20 cellular contexts compared by ENCODE assay signal in the genomic region with DNA sequence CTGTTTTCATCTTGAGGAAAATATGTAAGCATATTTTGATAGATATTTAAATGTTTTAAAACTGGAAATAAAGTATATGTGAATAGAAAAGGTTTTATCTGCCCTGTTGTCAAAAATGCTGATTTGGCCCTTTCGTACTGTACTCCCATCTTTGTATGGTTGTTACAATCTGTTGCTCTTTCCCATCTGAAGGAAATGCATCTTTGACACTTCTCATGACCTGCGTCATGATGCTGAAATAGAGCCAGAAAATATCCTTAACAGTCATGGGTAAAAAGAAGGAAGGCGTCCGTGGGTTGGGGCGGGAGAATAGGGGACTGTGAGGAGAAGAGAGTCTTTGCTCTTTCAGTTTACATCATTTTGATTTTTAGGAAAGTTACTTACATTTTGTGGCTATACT.
"Had no signal": no experiment of that assay in that cellular context is flagged by ENCODE, and none has a peak within 500 bp of the region (broad histone marks: within the 10 kb centered on the region; RNA-seq: fewer than 3 reads in every experiment).

No MANE protein-coding gene starts in this region.

- H3K9me3 Mint-ChIP-seq: activated CD4-positive, alpha-beta memory T cell treated with anti-CD3 and anti-CD28 coated beads, Interleukin-2, amount 10 ng/mL, durations not matched to agents 7 days and 5 days; neural crest cell; T-helper 2 cell treated with Interferon-gamma antibody and Interleukin-4, amounts not matched to agents 5 μg/mL and 100 μg/mL, for 36 hours had no signal

- H3K27me3 Mint-ChIP-seq: activated CD4-positive, alpha-beta memory T cell treated with anti-CD3 and anti-CD28 coated beads, Interleukin-2, amount 10 ng/mL, durations not matched to agents 7 days and 5 days; activated CD8-positive, alpha-beta memory T cell treated with anti-CD3 and anti-CD28 coated beads, Interleukin-2, amount 10 ng/mL, durations not matched to agents 7 days and 5 days had no signal

- H3K27ac ChIP-seq: gastrocnemius medialis, tibial artery had no signal

- H3K4me3 Mint-ChIP-seq: activated CD4-positive, alpha-beta memory T cell treated with anti-CD3 and anti-CD28 coated beads, Interleukin-2, amount 10 ng/mL, durations not matched to agents 7 days and 5 days; activated CD8-positive, alpha-beta memory T cell treated with anti-CD3 and anti-CD28 coated beads, Interleukin-2, amount 10 ng/mL, durations not matched to agents 7 days and 5 days; activated naive CD8-positive, alpha-beta T cell; immature natural killer cell; neural crest cell; T-helper 2 cell treated with Interferon-gamma antibody and Interleukin-4, amounts not matched to agents 5 μg/mL and 100 μg/mL, for 36 hours had no signal

- FAIRE-seq: colon, TTC549 had no signal

- DNase-seq: activated CD4-positive, alpha-beta memory T cell treated with anti-CD3 and anti-CD28 coated beads, Interleukin-2, amount 10 ng/mL, durations not matched to agents 7 days and 5 days; activated CD4-positive, alpha-beta T cell treated with anti-CD3 and anti-CD28 coated beads for 4 hours; activated CD8-positive, alpha-beta memory T cell treated with anti-CD3 and anti-CD28 coated beads, Interleukin-2, amount 10 ng/mL, durations not matched to agents 7 days and 5 days; amniotic stem cell; central memory CD4-positive, alpha-beta T cell; dorsolateral prefrontal cortex; immature natural killer cell; kidney glomerular epithelial cell; mammary epithelial cell; retina; stimulated activated CD4-positive, alpha-beta T cell treated with anti-CD3 and anti-CD28 coated beads, Interleukin-2, amount 100 ng/mL, for 24 hours; stimulated activated naive CD8-positive, alpha-beta T cell treated with anti-CD3 and anti-CD28 coated beads, Interleukin-15, Interleukin-2, amounts not matched to agents 100 U/mL and 50 U/mL, for 24 hours; substantia nigra; tibial artery had no signal

- H3K4me3 ChIP-seq: dorsolateral prefrontal cortex, gastrocnemius medialis, tibial artery had no signal

- H3K36me3 ChIP-seq: gastrocnemius medialis, tibial artery had no signal

- ATAC-seq: activated CD8-positive, alpha-beta memory T cell treated with anti-CD3 and anti-CD28 coated beads, Interleukin-2, amount 10 ng/mL, durations not matched to agents 7 days and 5 days; gastrocnemius medialis; stimulated activated naive CD8-positive, alpha-beta T cell treated with anti-CD3 and anti-CD28 coated beads, Interleukin-15, Interleukin-2, amounts not matched to agents 100 U/mL and 50 U/mL, for 24 hours had no signal

- H3K27ac Mint-ChIP-seq: activated CD4-positive, alpha-beta memory T cell treated with anti-CD3 and anti-CD28 coated beads, Interleukin-2, amount 10 ng/mL, durations not matched to agents 7 days and 5 days; activated CD8-positive, alpha-beta memory T cell treated with anti-CD3 and anti-CD28 coated beads, Interleukin-2, amount 10 ng/mL, durations not matched to agents 7 days and 5 days; activated naive CD8-positive, alpha-beta T cell; T-helper 2 cell treated with Interferon-gamma antibody and Interleukin-4, amounts not matched to agents 5 μg/mL and 100 μg/mL, for 36 hours had no signal

- H3K4me1 Mint-ChIP-seq: immature natural killer cell had no signal

- H3K9me3 ChIP-seq: gastrocnemius medialis, tibial artery had no signal

- H3K27me3 ChIP-seq: dorsolateral prefrontal cortex, gastrocnemius medialis, tibial artery had no signal
